In the genomic region with DNA sequence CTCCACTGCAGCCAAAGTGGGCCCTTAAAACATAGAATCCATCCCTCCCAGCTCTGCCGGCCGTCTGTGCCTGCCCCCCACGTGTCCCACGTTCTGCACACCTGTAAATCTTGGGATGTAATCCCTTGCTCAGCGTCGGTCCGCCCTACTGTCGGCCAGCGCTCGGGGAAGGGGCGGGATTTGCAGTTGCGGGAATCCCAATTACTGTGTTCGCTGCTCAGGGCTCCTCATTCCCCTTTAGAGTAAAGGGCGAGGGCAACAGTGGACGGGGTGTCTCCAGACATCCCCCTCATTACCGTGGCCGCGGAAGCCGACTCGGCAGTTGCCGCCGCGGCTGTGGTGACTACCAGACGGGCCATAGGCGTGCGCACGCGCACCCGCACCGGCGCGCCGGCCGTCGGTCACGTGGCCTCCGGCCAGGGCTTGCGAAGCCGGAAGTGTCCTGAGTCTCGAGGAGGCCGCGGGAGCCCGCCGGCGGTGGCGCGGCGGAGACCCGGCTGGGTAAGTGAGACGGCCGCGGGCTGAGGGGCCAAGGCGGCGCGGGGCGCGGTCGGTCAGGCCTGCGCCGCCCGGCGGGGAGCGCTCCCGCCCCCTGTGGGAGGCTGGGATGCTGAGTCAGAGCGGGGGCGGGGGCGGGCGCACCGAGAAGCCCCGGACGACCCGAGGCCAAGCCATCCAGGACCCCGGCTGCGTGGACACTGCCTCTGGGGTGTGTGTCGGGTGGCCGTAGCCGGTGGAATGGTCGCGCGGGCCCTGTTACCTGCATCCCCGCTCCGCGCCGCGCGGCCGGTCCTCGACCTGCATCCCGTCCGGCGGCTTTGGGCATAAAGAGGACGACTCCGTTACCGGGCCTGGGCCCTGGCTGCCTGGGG, we compare ENCODE assay signal across 1 cellular context.
TF ChIP-seq lines count a peak whose summit lies in the region.

A gene (plus strand): TSS at position 434 of the 872 bp plus-strand sequence. CDS start 3,751 bp downstream, outside the sequence.

TF ChIP-seq in HepG2, 621 proteins besides CTCF, POLR2A, EP300 and RAD21 (continued from another document and continues in another):
- TF ChIP-seq, protein P1, sequence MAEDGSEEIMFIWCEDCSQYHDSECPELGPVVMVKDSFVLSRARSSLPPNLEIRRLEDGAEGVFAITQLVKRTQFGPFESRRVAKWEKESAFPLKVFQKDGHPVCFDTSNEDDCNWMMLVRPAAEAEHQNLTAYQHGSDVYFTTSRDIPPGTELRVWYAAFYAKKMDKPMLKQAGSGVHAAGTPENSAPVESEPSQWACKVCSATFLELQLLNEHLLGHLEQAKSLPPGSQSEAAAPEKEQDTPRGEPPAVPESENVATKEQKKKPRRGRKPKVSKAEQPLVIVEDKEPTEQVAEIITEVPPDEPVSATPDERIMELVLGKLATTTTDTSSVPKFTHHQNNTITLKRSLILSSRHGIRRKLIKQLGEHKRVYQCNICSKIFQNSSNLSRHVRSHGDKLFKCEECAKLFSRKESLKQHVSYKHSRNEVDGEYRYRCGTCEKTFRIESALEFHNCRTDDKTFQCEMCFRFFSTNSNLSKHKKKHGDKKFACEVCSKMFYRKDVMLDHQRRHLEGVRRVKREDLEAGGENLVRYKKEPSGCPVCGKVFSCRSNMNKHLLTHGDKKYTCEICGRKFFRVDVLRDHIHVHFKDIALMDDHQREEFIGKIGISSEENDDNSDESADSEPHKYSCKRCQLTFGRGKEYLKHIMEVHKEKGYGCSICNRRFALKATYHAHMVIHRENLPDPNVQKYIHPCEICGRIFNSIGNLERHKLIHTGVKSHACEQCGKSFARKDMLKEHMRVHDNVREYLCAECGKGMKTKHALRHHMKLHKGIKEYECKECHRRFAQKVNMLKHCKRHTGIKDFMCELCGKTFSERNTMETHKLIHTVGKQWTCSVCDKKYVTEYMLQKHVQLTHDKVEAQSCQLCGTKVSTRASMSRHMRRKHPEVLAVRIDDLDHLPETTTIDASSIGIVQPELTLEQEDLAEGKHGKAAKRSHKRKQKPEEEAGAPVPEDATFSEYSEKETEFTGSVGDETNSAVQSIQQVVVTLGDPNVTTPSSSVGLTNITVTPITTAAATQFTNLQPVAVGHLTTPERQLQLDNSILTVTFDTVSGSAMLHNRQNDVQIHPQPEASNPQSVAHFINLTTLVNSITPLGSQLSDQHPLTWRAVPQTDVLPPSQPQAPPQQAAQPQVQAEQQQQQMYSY (CRISPR knock-in tag; IDR thresholded peaks at IDR 0.05): peak; percentile 60; the same call in 1 of the 2 replicates
- peak; percentile 91 for TF ChIP-seq MYC (CRISPR knock-in tag; IDR thresholded peaks at IDR 0.05; ENCODE audit: borderline replicate concordance)
- TF ChIP-seq U2AF1 (optimal IDR thresholded peaks at IDR 0.05; ENCODE audit: low read depth, low read length): no peak
- peak; percentile 18; the same call in 1 of the 2 replicates for TF ChIP-seq BRCA1 (CRISPR knock-in tag; IDR thresholded peaks at IDR 0.05)
- peak; percentile 58 for TF ChIP-seq POGZ (CRISPR knock-in tag; IDR thresholded peaks at IDR 0.05)
- TF ChIP-seq, protein P2, sequence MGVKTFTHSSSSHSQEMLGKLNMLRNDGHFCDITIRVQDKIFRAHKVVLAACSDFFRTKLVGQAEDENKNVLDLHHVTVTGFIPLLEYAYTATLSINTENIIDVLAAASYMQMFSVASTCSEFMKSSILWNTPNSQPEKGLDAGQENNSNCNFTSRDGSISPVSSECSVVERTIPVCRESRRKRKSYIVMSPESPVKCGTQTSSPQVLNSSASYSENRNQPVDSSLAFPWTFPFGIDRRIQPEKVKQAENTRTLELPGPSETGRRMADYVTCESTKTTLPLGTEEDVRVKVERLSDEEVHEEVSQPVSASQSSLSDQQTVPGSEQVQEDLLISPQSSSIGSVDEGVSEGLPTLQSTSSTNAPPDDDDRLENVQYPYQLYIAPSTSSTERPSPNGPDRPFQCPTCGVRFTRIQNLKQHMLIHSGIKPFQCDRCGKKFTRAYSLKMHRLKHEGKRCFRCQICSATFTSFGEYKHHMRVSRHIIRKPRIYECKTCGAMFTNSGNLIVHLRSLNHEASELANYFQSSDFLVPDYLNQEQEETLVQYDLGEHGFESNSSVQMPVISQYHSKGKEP (CRISPR knock-in tag; IDR thresholded peaks at IDR 0.05): no peak
- TF ChIP-seq HNRNPK (IDR thresholded peaks at IDR 0.05; ENCODE audit: low read depth, low read length, poor library complexity, severe bottlenecking): no peak
- TF ChIP-seq, protein P3, sequence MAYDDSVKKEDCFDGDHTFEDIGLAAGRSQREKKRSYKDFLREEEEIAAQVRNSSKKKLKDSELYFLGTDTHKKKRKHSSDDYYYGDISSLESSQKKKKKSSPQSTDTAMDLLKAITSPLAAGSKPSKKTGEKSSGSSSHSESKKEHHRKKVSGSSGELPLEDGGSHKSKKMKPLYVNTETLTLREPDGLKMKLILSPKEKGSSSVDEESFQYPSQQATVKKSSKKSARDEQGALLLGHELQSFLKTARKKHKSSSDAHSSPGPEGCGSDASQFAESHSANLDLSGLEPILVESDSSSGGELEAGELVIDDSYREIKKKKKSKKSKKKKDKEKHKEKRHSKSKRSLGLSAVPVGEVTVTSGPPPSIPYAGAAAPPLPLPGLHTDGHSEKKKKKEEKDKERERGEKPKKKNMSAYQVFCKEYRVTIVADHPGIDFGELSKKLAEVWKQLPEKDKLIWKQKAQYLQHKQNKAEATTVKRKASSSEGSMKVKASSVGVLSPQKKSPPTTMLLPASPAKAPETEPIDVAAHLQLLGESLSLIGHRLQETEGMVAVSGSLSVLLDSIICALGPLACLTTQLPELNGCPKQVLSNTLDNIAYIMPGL (CRISPR knock-in tag; IDR thresholded peaks at IDR 0.05; ENCODE audit: borderline replicate concordance in 1 of 2, low read depth in 1 of 2): peak in 1 of 2 experiments; percentile 65; a peak in 3 of 4 replicates
- TF ChIP-seq, protein P4, sequence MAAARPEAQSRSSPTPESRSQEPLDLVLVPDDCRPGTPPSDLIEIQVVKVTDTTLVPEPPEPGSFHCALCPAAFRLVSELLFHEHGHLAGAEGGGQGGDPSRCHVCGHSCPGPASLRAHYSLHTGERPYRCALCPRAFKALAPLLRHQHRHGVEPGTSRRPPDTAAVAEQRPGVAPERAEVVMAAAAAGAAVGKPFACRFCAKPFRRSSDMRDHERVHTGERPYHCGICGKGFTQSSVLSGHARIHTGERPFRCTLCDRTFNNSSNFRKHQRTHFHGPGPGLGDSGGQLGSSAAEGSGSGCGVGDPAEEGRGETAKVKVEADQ (CRISPR knock-in tag; IDR thresholded peaks at IDR 0.05; ENCODE audit: borderline replicate concordance): peak; percentile 42; the same call in 1 of the 2 replicates
- TF ChIP-seq, protein P5, sequence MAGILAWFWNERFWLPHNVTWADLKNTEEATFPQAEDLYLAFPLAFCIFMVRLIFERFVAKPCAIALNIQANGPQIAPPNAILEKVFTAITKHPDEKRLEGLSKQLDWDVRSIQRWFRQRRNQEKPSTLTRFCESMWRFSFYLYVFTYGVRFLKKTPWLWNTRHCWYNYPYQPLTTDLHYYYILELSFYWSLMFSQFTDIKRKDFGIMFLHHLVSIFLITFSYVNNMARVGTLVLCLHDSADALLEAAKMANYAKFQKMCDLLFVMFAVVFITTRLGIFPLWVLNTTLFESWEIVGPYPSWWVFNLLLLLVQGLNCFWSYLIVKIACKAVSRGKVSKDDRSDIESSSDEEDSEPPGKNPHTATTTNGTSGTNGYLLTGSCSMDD (CRISPR knock-in tag; IDR thresholded peaks at IDR 0.05): no peak
- TF ChIP-seq NFKBIZ (CRISPR knock-in tag; IDR thresholded peaks at IDR 0.05): no peak
- TF ChIP-seq BCL6 (CRISPR knock-in tag; IDR thresholded peaks at IDR 0.05): no peak
- no peak; the same call in 1 of the 2 replicates for TF ChIP-seq ZNF543 (CRISPR knock-in tag; IDR thresholded peaks at IDR 0.05)
- TF ChIP-seq, protein P6, sequence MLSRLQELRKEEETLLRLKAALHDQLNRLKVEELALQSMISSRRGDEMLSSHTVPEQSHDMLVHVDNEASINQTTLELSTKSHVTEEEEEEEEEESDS (CRISPR knock-in tag; IDR thresholded peaks at IDR 0.05; ENCODE audit: borderline replicate concordance): 0 out of 2 replicates have a peak, but pooled peaks have one; percentile 61
- no peak for TF ChIP-seq ZFP90 (CRISPR knock-in tag; IDR thresholded peaks at IDR 0.05; ENCODE audit: borderline replicate concordance)
- no peak for TF ChIP-seq KLF9 (CRISPR knock-in tag; IDR thresholded peaks at IDR 0.05; ENCODE audit: low read depth)
- TF ChIP-seq CBX2 (IDR thresholded peaks at IDR 0.05; ENCODE audit: low read depth, low read length): no peak
- TF ChIP-seq CBX2 (CRISPR knock-in tag; IDR thresholded peaks at IDR 0.05; ENCODE audit: low read depth): no peak
- TF ChIP-seq CENPT (CRISPR knock-in tag; IDR thresholded peaks at IDR 0.05; ENCODE audit: low read depth): peak; percentile 89; the same call in 1 of the 2 replicates
- no peak; the same call in 1 of the 2 replicates for TF ChIP-seq ZMAT3 (CRISPR knock-in tag; conservative IDR thresholded peaks at IDR 0.05)
- no peak for TF ChIP-seq RCOR2 (CRISPR knock-in tag; IDR thresholded peaks at IDR 0.05)
- TF ChIP-seq HOXA5 (CRISPR knock-in tag; IDR thresholded peaks at IDR 0.05): no peak; the same call in 1 of the 2 replicates
- TF ChIP-seq, protein P7, sequence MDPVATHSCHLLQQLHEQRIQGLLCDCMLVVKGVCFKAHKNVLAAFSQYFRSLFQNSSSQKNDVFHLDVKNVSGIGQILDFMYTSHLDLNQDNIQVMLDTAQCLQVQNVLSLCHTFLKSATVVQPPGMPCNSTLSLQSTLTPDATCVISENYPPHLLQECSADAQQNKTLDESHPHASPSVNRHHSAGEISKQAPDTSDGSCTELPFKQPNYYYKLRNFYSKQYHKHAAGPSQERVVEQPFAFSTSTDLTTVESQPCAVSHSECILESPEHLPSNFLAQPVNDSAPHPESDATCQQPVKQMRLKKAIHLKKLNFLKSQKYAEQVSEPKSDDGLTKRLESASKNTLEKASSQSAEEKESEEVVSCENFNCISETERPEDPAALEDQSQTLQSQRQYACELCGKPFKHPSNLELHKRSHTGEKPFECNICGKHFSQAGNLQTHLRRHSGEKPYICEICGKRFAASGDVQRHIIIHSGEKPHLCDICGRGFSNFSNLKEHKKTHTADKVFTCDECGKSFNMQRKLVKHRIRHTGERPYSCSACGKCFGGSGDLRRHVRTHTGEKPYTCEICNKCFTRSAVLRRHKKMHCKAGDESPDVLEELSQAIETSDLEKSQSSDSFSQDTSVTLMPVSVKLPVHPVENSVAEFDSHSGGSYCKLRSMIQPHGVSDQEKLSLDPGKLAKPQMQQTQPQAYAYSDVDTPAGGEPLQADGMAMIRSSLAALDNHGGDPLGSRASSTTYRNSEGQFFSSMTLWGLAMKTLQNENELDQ (CRISPR knock-in tag; IDR thresholded peaks at IDR 0.05; ENCODE audit: borderline replicate concordance): no peak
- TF ChIP-seq, protein P8, sequence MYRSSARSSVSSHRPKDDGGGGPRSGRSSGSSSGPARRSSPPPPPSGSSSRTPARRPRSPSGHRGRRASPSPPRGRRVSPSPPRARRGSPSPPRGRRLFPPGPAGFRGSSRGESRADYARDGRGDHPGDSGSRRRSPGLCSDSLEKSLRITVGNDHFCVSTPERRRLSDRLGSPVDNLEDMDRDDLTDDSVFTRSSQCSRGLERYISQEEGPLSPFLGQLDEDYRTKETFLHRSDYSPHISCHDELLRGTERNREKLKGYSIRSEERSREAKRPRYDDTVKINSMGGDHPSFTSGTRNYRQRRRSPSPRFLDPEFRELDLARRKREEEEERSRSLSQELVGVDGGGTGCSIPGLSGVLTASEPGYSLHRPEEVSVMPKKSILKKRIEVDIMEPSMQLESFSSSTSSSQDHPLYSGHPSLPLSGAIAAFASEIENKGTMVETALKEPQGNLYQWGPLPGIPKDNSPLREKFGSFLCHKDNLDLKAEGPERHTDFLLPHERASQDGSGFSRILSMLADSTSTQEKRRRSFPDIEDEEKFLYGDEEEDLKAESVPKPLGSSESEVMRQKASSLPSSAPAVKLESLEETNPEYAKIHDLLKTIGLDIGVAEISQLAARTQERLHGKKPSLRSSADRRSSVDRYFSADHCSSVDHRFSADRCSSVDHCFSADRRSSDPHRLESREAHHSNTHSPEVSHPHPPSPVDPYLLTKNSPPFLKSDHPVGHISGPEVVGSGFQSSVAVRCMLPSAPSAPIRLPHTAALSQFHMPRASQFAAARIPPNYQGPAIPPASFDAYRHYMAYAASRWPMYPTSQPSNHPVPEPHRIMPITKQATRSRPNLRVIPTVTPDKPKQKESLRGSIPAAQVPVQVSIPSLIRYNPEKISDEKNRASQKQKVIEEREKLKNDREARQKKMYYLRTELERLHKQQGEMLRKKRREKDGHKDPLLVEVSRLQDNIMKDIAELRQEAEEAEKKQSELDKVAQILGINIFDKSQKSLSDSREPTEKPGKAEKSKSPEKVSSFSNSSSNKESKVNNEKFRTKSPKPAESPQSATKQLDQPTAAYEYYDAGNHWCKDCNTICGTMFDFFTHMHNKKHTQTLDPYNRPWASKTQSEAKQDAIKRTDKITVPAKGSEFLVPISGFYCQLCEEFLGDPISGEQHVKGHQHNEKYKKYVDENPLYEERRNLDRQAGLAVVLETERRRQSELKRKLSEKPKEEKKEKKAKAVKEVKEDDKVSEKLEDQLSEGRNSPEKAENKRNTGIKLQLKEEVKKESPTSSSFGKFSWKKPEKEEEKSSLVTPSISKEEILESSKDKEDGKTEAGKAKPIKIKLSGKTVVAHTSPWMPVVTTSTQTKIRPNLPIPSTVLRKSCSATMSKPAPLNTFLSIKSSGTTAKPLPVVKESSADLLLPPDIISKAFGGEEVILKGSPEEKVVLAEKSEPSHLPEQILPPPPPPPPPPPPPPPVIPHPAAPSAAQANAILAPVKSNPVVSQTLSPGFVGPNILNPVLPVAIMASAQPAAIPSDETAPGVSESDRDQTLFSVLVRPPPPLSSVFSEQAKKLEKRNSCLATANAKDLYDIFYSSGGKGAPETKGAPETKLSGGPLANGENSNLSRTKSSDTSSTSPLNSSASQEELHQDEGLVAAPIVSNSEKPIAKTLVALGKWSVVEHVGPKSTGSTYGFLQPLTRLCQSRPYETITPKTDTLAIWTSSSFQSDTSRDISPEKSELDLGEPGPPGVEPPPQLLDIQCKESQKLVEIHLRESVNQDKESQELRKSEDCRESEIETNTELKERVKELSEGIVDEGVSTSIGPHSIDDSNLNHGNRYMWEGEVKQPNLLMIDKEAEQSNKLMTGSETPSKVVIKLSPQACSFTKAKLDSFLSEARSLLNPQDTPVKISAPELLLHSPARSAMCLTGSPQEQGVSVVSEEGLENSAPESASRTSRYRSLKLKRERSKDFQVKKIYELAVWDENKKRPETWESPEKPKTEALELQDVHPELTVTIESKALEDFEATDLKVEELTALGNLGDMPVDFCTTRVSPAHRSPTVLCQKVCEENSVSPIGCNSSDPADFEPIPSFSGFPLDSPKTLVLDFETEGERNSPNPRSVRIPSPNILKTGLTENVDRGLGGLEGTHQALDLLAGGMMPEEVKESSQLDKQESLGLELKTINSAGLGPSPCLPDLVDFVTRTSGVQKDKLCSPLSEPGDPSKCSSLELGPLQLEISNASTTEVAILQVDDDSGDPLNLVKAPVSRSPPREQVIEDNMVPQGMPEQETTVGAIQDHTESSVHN (CRISPR knock-in tag; IDR thresholded peaks at IDR 0.05): no peak
- no peak for TF ChIP-seq KLF13 (CRISPR knock-in tag; IDR thresholded peaks at IDR 0.05)
- TF ChIP-seq, protein P9, sequence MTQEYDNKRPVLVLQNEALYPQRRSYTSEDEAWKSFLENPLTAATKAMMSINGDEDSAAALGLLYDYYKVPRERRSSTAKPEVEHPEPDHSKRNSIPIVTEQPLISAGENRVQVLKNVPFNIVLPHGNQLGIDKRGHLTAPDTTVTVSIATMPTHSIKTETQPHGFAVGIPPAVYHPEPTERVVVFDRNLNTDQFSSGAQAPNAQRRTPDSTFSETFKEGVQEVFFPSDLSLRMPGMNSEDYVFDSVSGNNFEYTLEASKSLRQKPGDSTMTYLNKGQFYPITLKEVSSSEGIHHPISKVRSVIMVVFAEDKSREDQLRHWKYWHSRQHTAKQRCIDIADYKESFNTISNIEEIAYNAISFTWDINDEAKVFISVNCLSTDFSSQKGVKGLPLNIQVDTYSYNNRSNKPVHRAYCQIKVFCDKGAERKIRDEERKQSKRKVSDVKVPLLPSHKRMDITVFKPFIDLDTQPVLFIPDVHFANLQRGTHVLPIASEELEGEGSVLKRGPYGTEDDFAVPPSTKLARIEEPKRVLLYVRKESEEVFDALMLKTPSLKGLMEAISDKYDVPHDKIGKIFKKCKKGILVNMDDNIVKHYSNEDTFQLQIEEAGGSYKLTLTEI (CRISPR knock-in tag; conservative IDR thresholded peaks at IDR 0.05): no peak
- TF ChIP-seq SATB2 (CRISPR knock-in tag; IDR thresholded peaks at IDR 0.05): peak; percentile 61; the same call in 1 of the 2 replicates
